ENCODE assay signal across 8 cellular contexts in the genomic region with DNA sequence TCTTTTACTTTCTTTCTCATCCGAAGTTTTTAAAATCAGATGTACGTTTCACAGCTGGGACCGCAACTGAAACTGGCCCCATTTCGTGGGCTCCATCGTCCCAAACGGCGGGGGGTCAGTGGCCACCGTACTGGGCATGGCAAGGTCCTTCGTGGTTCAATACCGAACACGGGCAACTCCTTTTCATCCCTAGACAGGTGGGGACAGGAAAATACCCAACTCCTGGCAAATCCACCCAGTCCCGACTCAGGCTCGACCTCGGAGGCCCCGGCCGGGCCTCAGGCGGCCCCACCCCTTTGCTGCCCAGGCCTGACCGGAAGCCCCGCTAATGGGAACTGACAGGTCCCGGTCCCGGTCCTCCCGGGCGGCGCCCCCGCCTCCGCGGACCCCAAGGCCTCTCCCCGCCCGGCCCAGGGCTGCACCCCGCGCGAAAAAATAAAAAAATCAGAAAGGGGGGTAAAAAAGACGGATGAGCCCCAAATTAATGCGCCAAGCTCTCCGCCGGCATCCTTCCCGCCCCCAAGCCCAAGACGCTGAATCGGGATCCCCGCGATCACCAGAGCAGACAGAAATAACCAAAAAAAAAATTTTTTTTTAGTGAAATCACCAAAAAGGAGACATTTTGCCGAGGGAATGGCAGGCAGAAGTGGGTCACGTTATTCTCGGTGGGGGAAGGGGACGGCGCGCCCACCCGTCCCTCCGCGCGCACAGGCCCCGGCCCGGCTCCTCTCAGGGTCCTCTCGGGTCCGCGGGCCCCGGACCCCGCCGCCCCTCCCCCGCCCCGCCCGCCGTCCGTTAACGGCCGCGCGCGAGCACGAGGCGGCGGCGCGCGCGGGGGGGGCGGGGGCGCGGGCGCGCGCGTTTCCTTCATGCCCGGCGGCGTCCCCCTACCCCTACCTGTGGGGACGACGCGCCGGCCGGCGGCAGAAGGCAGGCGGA. TPM values are rescaled to one million over a fixed set of nuclear protein-coding genes. Genes with fewer than 3 reads are reported as not detected.
A peak's percentile ranks its signal among the peaks of the same experiment; 100 is the strongest.
DNase-seq lines count a peak whose midpoint lies in the region; ATAC-seq and TF ChIP-seq lines count a peak whose summit lies in the region.

No MANE protein-coding gene starts in this region.

- H3K4me3 Mint-ChIP-seq in CD4-positive, alpha-beta T cell, result peak overlapping the region; percentile 96

- peak overlapping the region; percentile 91 for H3K27ac Mint-ChIP-seq in CD4-positive, alpha-beta T cell

- no peak for TF ChIP-seq POLR2A in ovary (IDR thresholded peaks at IDR 0.05)

- ATAC-seq in CD4-positive, alpha-beta T cell (ENCODE audit: poor library complexity), result no peak
- peak; percentile 9 for ATAC-seq in GM21526 (IDR thresholded peaks at IDR 0.05; ENCODE audit: low FRiP score, unreplicated experiment)
- peak; percentile 48 to 65 (median 56) for ATAC-seq in heart right ventricle
- ATAC-seq in GM21529 (IDR thresholded peaks at IDR 0.05; ENCODE audit: unreplicated experiment), result no peak

- peak overlapping the region; percentile 88 for H3K27ac ChIP-seq in CD4-positive, alpha-beta T cell (ENCODE audit: low read depth, low read length)
- H3K27ac ChIP-seq in heart right ventricle, result peak overlapping the region; percentile 92 to 100 (median 98)
- peak overlapping the region; percentile 63 to 97 for H3K27ac ChIP-seq in ovary

- WGBS in heart right ventricle, 2 donors, result 1 to 2% methylated on average over 88 to 89 of the region's 93 CpGs
- 0% methylated on average over 68 to 92 of the region's 93 CpGs for WGBS in ovary, 3 donors

- H3K36me3 ChIP-seq in heart right ventricle, result peaks cover 0 to 17% (median 0%) of the 10 kb centered on the region in 9 donors
- H3K36me3 ChIP-seq in ovary, result no peaks in the 10 kb centered on the region

- H3K9me3 Mint-ChIP-seq in CD4-positive, alpha-beta T cell, result no peaks in the 10 kb centered on the region

- TF ChIP-seq CTCF in CD4-positive, alpha-beta T cell (IDR thresholded peaks at IDR 0.05), result no peak
- no peak for TF ChIP-seq CTCF in heart right ventricle (IDR thresholded peaks at IDR 0.05)
- TF ChIP-seq CTCF in ovary (IDR thresholded peaks at IDR 0.05), result no peak

- H3K36me3 Mint-ChIP-seq in CD4-positive, alpha-beta T cell (ENCODE audit: low read depth), result peaks cover 48% of the 10 kb centered on the region

- H3K4me1 Mint-ChIP-seq in CD4-positive, alpha-beta T cell (ENCODE audit: low read depth), result peaks cover 82% of the 10 kb centered on the region

- H3K27me3 Mint-ChIP-seq in CD4-positive, alpha-beta T cell, result no peaks in the 10 kb centered on the region

- peak overlapping the region; percentile 78 to 100 (median 96) for H3K4me3 ChIP-seq in heart right ventricle
- peak overlapping the region; percentile 84 for H3K4me3 ChIP-seq in ovary

- peak in 6 of 10 experiments; percentile 13 to 41 (median 21) for DNase-seq in CD4-positive, alpha-beta T cell
- peak; percentile 69 for DNase-seq in NCI-H69 (lab: John Stamatoyannopoulos, UW)
- DNase-seq in amniotic epithelial cell (ENCODE audit: low read depth), result peak; percentile 42
- peak; percentile 73 to 74 for DNase-seq in heart right ventricle
- peak; percentile 66 to 79 (median 74) for DNase-seq in ovary
- DNase-seq in cortex of kidney (lab: John Stamatoyannopoulos, UW), result no peak

- H3K27me3 ChIP-seq in CD4-positive, alpha-beta T cell (ENCODE audit: control insufficient read depth, insufficient read depth, low read length), result no peaks in the 10 kb centered on the region
- no peaks in the 10 kb centered on the region for H3K27me3 ChIP-seq in heart right ventricle
- H3K27me3 ChIP-seq in ovary, result no peaks in the 10 kb centered on the region

- intact Hi-C loops in CD4-positive, alpha-beta T cell (cut with DNase I, micrococcal nuclease), result loop anchor here (1.0 to 5.0 kb wide), 8 partner anchors 13 to 854 kb away; a partner anchor contains a TSS
- intact Hi-C loops in heart right ventricle (cut with DNase I), result loop anchor here in 8 of 10 donors (1.0 to 10.0 kb wide), 9 partner anchors 48 to 268 kb away; a partner anchor contains a TSS
- intact Hi-C loops in ovary (cut with DNase I), result loop anchor here in 2 of 4 donors (2.0 to 10.0 kb wide), 2 partner anchors 52 to 54 kb away; a partner anchor contains a TSS

- CTCF ChIA-PET in CD4-positive, alpha-beta T cell (lab: Charles Lee), result interaction anchor here (0.7 to 3.8 kb wide), 23 partner anchors 11 to 444 kb away, joined by 3 to 37 read pairs (median 5); a partner anchor contains a TSS

- H3K4me1 ChIP-seq in heart right ventricle, result peaks cover 8 to 82% (median 72%) of the 10 kb centered on the region in 9 donors
- peaks cover 11% of the 10 kb centered on the region for H3K4me1 ChIP-seq in ovary (ENCODE audit: insufficient read depth)

- H3K9me3 ChIP-seq in CD4-positive, alpha-beta T cell (ENCODE audit: control insufficient read depth, low read length), result no peaks in the 10 kb centered on the region
- H3K9me3 ChIP-seq in heart right ventricle (no peaks in the 10 kb centered on the region), ovary (no peaks in the 10 kb centered on the region)

- no peak for TF ChIP-seq EP300 in ovary (IDR thresholded peaks at IDR 0.05)

- POLR2A ChIA-PET in CD4-positive, alpha-beta T cell (lab: Charles Lee), result interaction anchor here (0.6 to 6.2 kb wide), 24 partner anchors 10 to 854 kb away, joined by 3 to 168 read pairs (median 5); a partner anchor contains a TSS

RNA-seq across cellular contexts. Expression of a gene that starts 0.6 kb away (rescaled TPM):
- 100 to 1,000 TPM; 131 to 143 TPM for total RNA-seq in CD4-positive, alpha-beta T cell
- 10 to 100 TPM; 26.8 to 36.1 (median 30.6) TPM for total RNA-seq in heart right ventricle
- 10 to 100 TPM; 15.2 to 22.8 TPM for polyA plus RNA-seq in heart right ventricle
- 10 to 100 TPM; 42.1 to 60.9 (median 50.7) TPM for total RNA-seq in ovary
- polyA plus RNA-seq in ovary, result 10 to 100 TPM; 34.9 to 57.6 TPM

RNA-seq across cellular contexts. Expression of a gene that starts 53.8 kb away (rescaled TPM):
- 100 to 1,000 TPM; 111 to 112 TPM for total RNA-seq in CD4-positive, alpha-beta T cell
- total RNA-seq in heart right ventricle, result 10 to 100 TPM; 16.8 to 29.3 (median 23.9) TPM
- polyA plus RNA-seq in heart right ventricle, result 10 to 100 TPM; 30.0 to 46.7 TPM
- total RNA-seq in ovary, result 10 to 100 TPM; 32.3 to 48.6 (median 40.6) TPM
- polyA plus RNA-seq in ovary, result 10 to 100 TPM; 35.1 to 39.2 TPM

RNA-seq across cellular contexts. Expression of a gene that starts 54.8 kb away (rescaled TPM):
- total RNA-seq in CD4-positive, alpha-beta T cell, result 100 to 1,000 TPM; 224 to 237 TPM
- total RNA-seq in heart right ventricle, result 100 to 1,000 TPM in 6 of 10 donors, 10 to 100 TPM in 4; 89.4 to 133 (median 105) TPM
- 10 to 100 TPM; 24.7 to 63.3 TPM for polyA plus RNA-seq in heart right ventricle
- 100 to 1,000 TPM; 168 to 390 (median 281) TPM for total RNA-seq in ovary
- 100 to 1,000 TPM; 222 to 406 TPM for polyA plus RNA-seq in ovary

Comparison
In these comparisons a context has a peak if more than half of its experiments do, and no peak if none do; other contexts are left out.
1. ATAC-seq: peak in GM21526 (single experiment) and heart right ventricle (8 of 8); none in CD4-positive, alpha-beta T cell (single experiment) and GM21529 (single experiment).
2. Peak in every context shown above with its lines, with median percentiles within 50 percentile points of each other: H3K27ac ChIP-seq.